In the genomic region with DNA sequence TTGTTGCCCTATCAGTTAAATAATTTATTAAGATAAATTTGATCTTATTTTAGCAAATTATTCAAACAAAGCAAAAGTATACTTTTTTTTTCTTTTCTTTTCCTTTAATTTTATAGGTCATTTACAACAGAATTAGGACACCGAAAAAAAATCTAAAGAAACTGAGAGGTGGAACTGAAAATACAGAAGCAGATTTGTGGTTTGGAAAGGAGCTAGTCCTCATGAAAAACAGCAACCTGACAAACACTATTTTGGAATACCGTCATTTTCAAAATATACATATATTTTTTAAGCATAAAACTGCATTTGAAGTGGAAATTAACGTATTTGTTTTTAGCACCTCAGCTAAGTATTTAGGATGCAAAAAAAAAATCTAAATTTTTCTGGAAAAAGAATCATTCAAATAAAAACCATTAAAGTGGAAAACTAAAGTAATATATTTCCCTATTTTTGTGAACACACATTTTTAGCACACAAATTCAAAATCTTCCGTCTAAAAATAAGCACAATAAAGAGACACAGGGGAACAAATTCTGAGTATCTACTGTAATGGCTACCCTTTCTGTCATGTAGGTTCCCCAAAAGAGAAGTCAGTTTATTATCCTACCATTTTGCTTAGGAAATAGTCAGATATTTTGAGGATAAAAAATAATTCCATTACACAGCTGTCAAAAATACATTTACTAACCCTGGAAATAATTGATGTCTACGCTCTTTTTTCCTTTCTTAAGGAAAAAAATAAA, we compare ENCODE assay signal across 1 cellular context.
A peak's percentile ranks its signal among the peaks of the same experiment; 100 is the strongest.
TF ChIP-seq lines count a peak whose summit lies in the region.

No MANE protein-coding gene starts in this region.

TF ChIP-seq in GM12878, 131 proteins besides CTCF, POLR2A, EP300 and RAD21:
- TF ChIP-seq CHD4 (IDR thresholded peaks at IDR 0.05), result no peak
- peak; percentile 70 for TF ChIP-seq RUNX3 (IDR thresholded peaks at IDR 0.05; ENCODE audit: low read length)
- TF ChIP-seq IKZF2 (IDR thresholded peaks at IDR 0.05), result peak; percentile 12 to 35; a peak in 1 of 4 replicates
- TF ChIP-seq NFIC (IDR thresholded peaks at IDR 0.05; ENCODE audit: low read depth, low read length), result 0 out of 2 replicates have a peak, but pooled peaks have one; percentile 23
- no peak for TF ChIP-seq ZZZ3 (IDR thresholded peaks at IDR 0.05; ENCODE audit: control insufficient read depth, insufficient read length, low read depth)
